Comparison of ENCODE assay signal across 1 cellular context in the genomic region with DNA sequence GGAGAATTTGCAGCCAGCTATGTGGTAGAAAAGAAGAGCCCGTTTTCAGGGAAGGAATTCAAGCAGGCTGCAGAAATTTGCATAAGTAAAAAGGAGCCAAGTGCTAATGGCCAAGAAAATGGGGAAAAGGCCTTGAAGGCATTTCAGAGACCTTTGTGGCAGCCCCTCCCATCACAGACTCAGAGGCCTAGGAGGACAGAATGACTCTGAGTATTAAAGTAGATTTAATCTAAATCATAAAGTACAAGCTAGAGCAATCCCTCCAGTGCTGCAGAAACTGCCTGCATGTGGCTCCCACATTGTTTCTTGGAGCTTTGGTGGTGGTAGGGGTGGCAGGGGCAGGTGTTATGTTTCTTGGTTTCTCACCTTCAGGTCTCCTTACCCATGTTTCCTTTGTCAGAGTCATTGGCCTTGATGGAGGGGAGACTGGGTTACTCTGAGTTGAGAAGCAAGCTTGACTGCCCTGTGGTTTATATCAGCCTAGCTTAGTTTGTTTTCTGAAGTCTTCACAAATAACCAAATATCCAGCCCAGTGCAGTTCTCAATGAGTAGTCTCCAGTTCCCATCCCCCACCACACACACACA.
TF ChIP-seq lines count a peak whose summit lies in the region.

No MANE protein-coding gene starts in this region.

TF ChIP-seq in K562, 482 proteins besides CTCF, POLR2A, EP300 and RAD21:
- TF ChIP-seq NR2F6 (CRISPR knock-in tag; IDR thresholded peaks at IDR 0.05) (no peak), KDM5B (IDR thresholded peaks at IDR 0.05; ENCODE audit: insufficient replicate concordance, low read depth, low read length) (no peak), ZFP36 (IDR thresholded peaks at IDR 0.05; ENCODE audit: low read depth, low read length, partially characterized antibody) (peak; percentile 63), SMAD2 (IDR thresholded peaks at IDR 0.05; ENCODE audit: low read depth, low read length) (no peak)
